ENCODE assay signal across 1 cellular context in the genomic region with DNA sequence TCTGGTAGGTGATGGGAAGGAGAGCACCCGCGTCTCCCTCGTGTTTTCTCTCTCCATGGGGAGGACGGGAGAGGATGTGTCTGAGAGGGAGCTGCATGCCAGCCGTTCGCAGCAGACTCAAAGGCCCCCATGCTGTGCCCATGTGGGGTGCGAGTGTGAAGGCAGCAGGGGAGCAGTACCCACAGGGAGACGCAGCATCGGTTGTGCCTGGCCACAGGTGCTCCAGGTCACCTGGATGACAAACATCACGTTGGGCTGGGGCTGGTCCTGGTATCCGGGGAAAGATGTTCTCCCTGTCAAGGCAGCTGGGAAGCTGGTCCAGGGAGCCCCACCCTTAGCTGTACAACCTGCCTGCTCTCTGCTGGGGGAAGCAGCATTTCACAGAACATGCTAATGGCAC.
TF ChIP-seq lines count a peak whose summit lies in the region.

No MANE protein-coding gene starts in this region.

TF ChIP-seq in H1, 55 proteins besides CTCF, POLR2A, EP300 and RAD21:
- TF ChIP-seq CHD7 (IDR thresholded peaks at IDR 0.05; ENCODE audit: insufficient replicate concordance, low read length) (no peak), RFX5 (IDR thresholded peaks at IDR 0.05; ENCODE audit: borderline replicate concordance, low read depth, low read length) (no peak), CREB1 (IDR thresholded peaks at IDR 0.05) (no peak), NRF1 (IDR thresholded peaks at IDR 0.05; ENCODE audit: low read depth, low read length) (no peak), RNF2 (IDR thresholded peaks at IDR 0.05; ENCODE audit: borderline replicate concordance, low read depth, low read length, missing control alignments, poor library complexity, severe bottlenecking) (no peak), TCF12 (IDR thresholded peaks at IDR 0.05; ENCODE audit: low read depth, low read length) (no peak), HDAC2 (IDR thresholded peaks at IDR 0.05; ENCODE audit: borderline replicate concordance in 1 of 2, low read depth in 2 of 2, low read length in 2 of 2) (no peak), HDAC6 (IDR thresholded peaks at IDR 0.05; ENCODE audit: low read depth, low read length) (no peak)
- TF ChIP-seq, protein P1, sequence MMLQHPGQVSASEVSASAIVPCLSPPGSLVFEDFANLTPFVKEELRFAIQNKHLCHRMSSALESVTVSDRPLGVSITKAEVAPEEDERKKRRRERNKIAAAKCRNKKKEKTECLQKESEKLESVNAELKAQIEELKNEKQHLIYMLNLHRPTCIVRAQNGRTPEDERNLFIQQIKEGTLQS (IDR thresholded peaks at IDR 0.05; ENCODE audit: insufficient read depth, low read depth, low read length): no peak
